In the genomic region with DNA sequence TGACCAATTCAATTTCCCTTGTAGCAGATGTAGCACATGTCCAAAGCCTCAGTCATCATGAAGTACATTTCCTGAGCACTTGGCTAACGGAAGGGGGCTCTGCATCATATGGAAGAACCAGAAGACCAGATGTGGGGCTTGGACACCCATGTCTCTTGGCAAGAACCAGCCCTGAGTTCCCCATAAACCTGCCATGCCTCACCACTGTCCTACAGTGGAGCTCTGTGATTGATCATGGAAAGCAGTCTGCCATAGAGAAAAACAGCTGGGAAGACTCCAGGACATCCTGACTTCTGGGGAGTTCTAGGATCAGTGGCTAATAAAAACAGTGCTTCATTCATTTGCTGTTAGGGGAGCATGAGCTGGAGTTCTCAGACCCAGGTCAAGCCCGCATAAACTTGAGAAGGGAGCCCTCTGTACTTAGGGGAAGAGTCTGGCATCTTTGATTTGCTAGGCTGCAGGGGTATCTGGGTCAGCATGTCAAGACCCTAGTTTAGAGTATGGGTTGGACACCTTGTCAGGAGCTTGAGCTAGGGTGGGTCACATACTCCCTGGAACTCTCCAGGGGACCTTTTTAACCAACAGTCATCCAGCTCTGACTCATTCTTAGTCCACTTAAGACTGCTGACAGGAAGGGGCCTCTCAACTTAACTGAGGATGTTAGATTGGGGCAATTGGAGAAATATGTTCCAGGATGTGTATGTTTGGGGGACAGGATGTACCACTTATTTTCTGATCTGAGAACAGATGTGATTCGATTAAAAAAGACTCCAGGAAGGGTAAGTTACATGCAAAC, we compare ENCODE assay signal across 12 cellular contexts. TPM values are rescaled to one million over a fixed set of nuclear protein-coding genes. Genes with fewer than 3 reads are reported as not detected.
DNase-seq lines count a peak whose midpoint lies in the region; TF ChIP-seq lines count a peak whose summit lies in the region.
"Had no signal": no experiment of that assay in that cellular context is flagged by ENCODE, and none has a peak within 500 bp of the region (broad histone marks: within the 10 kb centered on the region; RNA-seq: fewer than 3 reads in every experiment).

No MANE protein-coding gene starts in this region.

- H3K9me3 Mint-ChIP-seq in chondrocyte (ENCODE audit: low read depth) (peaks cover 4% of the 10 kb centered on the region), nephron progenitor cell (peaks cover 12% of the 10 kb centered on the region), CD14-positive monocyte (peaks cover 4 to 9% (median 7%) of the 10 kb centered on the region in 7 donors)

- H3K36me3 Mint-ChIP-seq in chondrocyte (ENCODE audit: low read depth) (no peaks in the 10 kb centered on the region), nephron progenitor cell (ENCODE audit: low read depth) (no peaks in the 10 kb centered on the region), CD14-positive monocyte (no peaks in the 10 kb centered on the region)
- H3K36me3 Mint-ChIP-seq: naive thymus-derived CD8-positive, alpha-beta T cell had no signal

- no peak for TF ChIP-seq CTCF in NB4 (IDR thresholded peaks at IDR 0.05; ENCODE audit: low read depth, low read length)
- no peak for TF ChIP-seq CTCF in chondrocyte (IDR thresholded peaks at IDR 0.05)
- TF ChIP-seq CTCF in nephron progenitor cell (IDR thresholded peaks at IDR 0.05) = no peak
- no peak for TF ChIP-seq CTCF in CD14-positive monocyte (IDR thresholded peaks at IDR 0.05)

- H3K4me1 Mint-ChIP-seq in chondrocyte (ENCODE audit: low read depth) (peaks cover 30% of the 10 kb centered on the region), nephron progenitor cell (peaks cover 25% of the 10 kb centered on the region), CD14-positive monocyte (peaks cover 20% of the 10 kb centered on the region)

- TF ChIP-seq POLR2A in NB4 (IDR thresholded peaks at IDR 0.05; ENCODE audit: extremely low read depth, insufficient read length) = no peak

- H3K27ac Mint-ChIP-seq in chondrocyte (ENCODE audit: unreplicated experiment) = peak overlapping the region; percentile 88
- H3K27ac Mint-ChIP-seq in nephron progenitor cell = peak overlapping the region; percentile 94
- H3K27ac Mint-ChIP-seq in CD14-positive monocyte = peak overlapping the region in 2 of 7 donors; percentile 42 to 65

- no peak overlapping the region for H3K4me3 ChIP-seq in NB4 (ENCODE audit: low read depth, low read length)
- H3K4me3 ChIP-seq: ascending aorta, uterus had no signal

- intact Hi-C loops in CD14-positive monocyte (cut with micrococcal nuclease) = no loop called here

- peak; percentile 65 for DNase-seq in GM04504 (ENCODE audit: low read depth)
- DNase-seq in NB4 (ENCODE audit: low read depth) = peak; percentile 67
- DNase-seq in chondrocyte (ENCODE audit: low spot score) = no peak
- no peak for DNase-seq in nephron progenitor cell
- no peak for DNase-seq in stimulated activated CD4-positive, alpha-beta T cell treated with anti-CD3 and anti-CD28 coated beads, Interleukin-15, amount 100 ng/mL, for 24 hours
- DNase-seq in DMS153 (lab: John Stamatoyannopoulos, UW) = no peak
- no peak for DNase-seq in inferior parietal cortex (ENCODE audit: extremely low spot score)
- DNase-seq in CD14-positive monocyte (ENCODE audit: low spot score) = no peak
- DNase-seq: activated CD4-positive, alpha-beta T cell treated with anti-CD3 and anti-CD28 coated beads, Interleukin-2, amount 50 U/mL, for 1 hour; naive thymus-derived CD8-positive, alpha-beta T cell; uterus had no signal

- H3K27me3 Mint-ChIP-seq in chondrocyte (ENCODE audit: low read depth) (no peaks in the 10 kb centered on the region), nephron progenitor cell (ENCODE audit: low read depth, poor library complexity) (no peaks in the 10 kb centered on the region), CD14-positive monocyte (ENCODE audit: low read depth in 3 of 3) (peaks cover 0 to 4% (median 1%) of the 10 kb centered on the region in 3 donors)

- H3K4me3 Mint-ChIP-seq in chondrocyte (ENCODE audit: unreplicated experiment) (no peak overlapping the region), nephron progenitor cell (no peak overlapping the region), CD14-positive monocyte (no peak overlapping the region)
- H3K4me3 Mint-ChIP-seq: naive thymus-derived CD8-positive, alpha-beta T cell had no signal

RNA-seq across cellular contexts. Expression of gene TRAM2, which starts 26.3 kb away (rescaled TPM):
- 159 to 178 TPM (median 159 TPM) in 3 replicates for total RNA-seq in chondrocyte
- polyA plus RNA-seq in CD14-positive monocyte = 1 to 10 TPM; 4.7 to 5.9 TPM

Comparison
In these comparisons a context has a peak if more than half of its experiments do, and no peak if none do; other contexts are left out.
1. DNase-seq: peak in GM04504 (single experiment) and NB4 (single experiment); none in chondrocyte (single experiment), nephron progenitor cell (single experiment), stimulated activated CD4-positive, alpha-beta T cell treated with anti-CD3 and anti-CD28 coated beads, Interleukin-15, amount 100 ng/mL, for 24 hours (single experiment), DMS153 (single experiment), inferior parietal cortex (single experiment) and CD14-positive monocyte (single experiment).